8 cellular contexts compared by ENCODE assay signal in genomic region chr10:104925232-104925851, GRCh38.
DNase-seq lines count a peak whose midpoint lies in the region; ATAC-seq and TF ChIP-seq lines count a peak whose summit lies in the region.

No MANE protein-coding gene starts in this region.

- H3K4me3 ChIP-seq in esophagus squamous epithelium, result no peak overlapping the region

- ATAC-seq in activated CD8-positive, alpha-beta memory T cell treated with anti-CD3 and anti-CD28 coated beads, Interleukin-2, amount 10 ng/mL, durations not matched to agents 7 days and 5 days, result no peak
- peak; percentile 68 for ATAC-seq in HG02885 (IDR thresholded peaks at IDR 0.05; ENCODE audit: poor library complexity, unreplicated experiment)

- WGBS in esophagus squamous epithelium, 2 donors, result 21 to 39% methylated on average over 3 of the region's 3 CpGs

- DNase-seq in activated CD8-positive, alpha-beta memory T cell treated with anti-CD3 and anti-CD28 coated beads, Interleukin-2, amount 50 U/mL, for 48 hours, result peak; percentile 53
- DNase-seq in activated CD8-positive, alpha-beta memory T cell treated with anti-CD3 and anti-CD28 coated beads, Interleukin-2, amount 10 ng/mL, durations not matched to agents 7 days and 5 days, result no peak
- DNase-seq in RPMI8226, result peak; percentile 38
- no peak for DNase-seq in esophagus squamous epithelium (lab: John Stamatoyannopoulos, UW)
- peak; percentile 58 for DNase-seq in pons (ENCODE audit: low spot score)
- no peak for DNase-seq in ureter (ENCODE audit: low spot score)
- DNase-seq in middle frontal gyrus (ENCODE audit: extremely low spot score, low spot score), result no peak

- H3K36me3 ChIP-seq in esophagus squamous epithelium, result no peaks in the 10 kb centered on the region

- intact Hi-C loops in esophagus squamous epithelium (cut with DNase I), result no loop called here

- no peaks in the 10 kb centered on the region for H3K27me3 Mint-ChIP-seq in activated CD8-positive, alpha-beta memory T cell treated with anti-CD3 and anti-CD28 coated beads, Interleukin-2, amount 10 ng/mL, durations not matched to agents 7 days and 5 days

- H3K27ac ChIP-seq in esophagus squamous epithelium, result no peak overlapping the region

- no peaks in the 10 kb centered on the region for H3K4me1 ChIP-seq in esophagus squamous epithelium

- no peak for TF ChIP-seq POLR2A in esophagus squamous epithelium (IDR thresholded peaks at IDR 0.05)

- H3K27ac Mint-ChIP-seq in activated CD8-positive, alpha-beta memory T cell treated with anti-CD3 and anti-CD28 coated beads, Interleukin-2, amount 10 ng/mL, durations not matched to agents 7 days and 5 days, result no peak overlapping the region

- CTCF ChIA-PET in activated CD8-positive, alpha-beta memory T cell treated with anti-CD3 and anti-CD28 coated beads, Interleukin-2, amount 10 ng/mL, durations not matched to agents 7 days and 5 days (lab: Charles Lee), result interaction anchor here (0.6 to 0.9 kb wide), 2 partner anchors 15 to 345 kb away, joined by 3 read pairs; no protein-coding TSS in a partner anchor

- peak in 4 of 6 experiments; percentile 18 to 48 (median 36) for TF ChIP-seq CTCF in esophagus squamous epithelium (IDR thresholded peaks at IDR 0.05)

- no peak overlapping the region for H3K4me3 Mint-ChIP-seq in activated CD8-positive, alpha-beta memory T cell treated with anti-CD3 and anti-CD28 coated beads, Interleukin-2, amount 10 ng/mL, durations not matched to agents 7 days and 5 days

- H3K4me1 Mint-ChIP-seq in activated CD8-positive, alpha-beta memory T cell treated with anti-CD3 and anti-CD28 coated beads, Interleukin-2, amount 10 ng/mL, durations not matched to agents 7 days and 5 days, result no peaks in the 10 kb centered on the region

- no peaks in the 10 kb centered on the region for H3K36me3 Mint-ChIP-seq in activated CD8-positive, alpha-beta memory T cell treated with anti-CD3 and anti-CD28 coated beads, Interleukin-2, amount 10 ng/mL, durations not matched to agents 7 days and 5 days

- H3K27me3 ChIP-seq in esophagus squamous epithelium, result no peaks in the 10 kb centered on the region

- H3K9me3 Mint-ChIP-seq in activated CD8-positive, alpha-beta memory T cell treated with anti-CD3 and anti-CD28 coated beads, Interleukin-2, amount 10 ng/mL, durations not matched to agents 7 days and 5 days (ENCODE audit: low read depth), result no peaks in the 10 kb centered on the region

- no peaks in the 10 kb centered on the region for H3K9me3 ChIP-seq in esophagus squamous epithelium

Comparison
In these comparisons a context has a peak if more than half of its experiments do, and no peak if none do; other contexts are left out.
1. DNase-seq: peak in activated CD8-positive, alpha-beta memory T cell treated with anti-CD3 and anti-CD28 coated beads, Interleukin-2, amount 50 U/mL, for 48 hours (single experiment), RPMI8226 (single experiment) and pons (single experiment); none in activated CD8-positive, alpha-beta memory T cell treated with anti-CD3 and anti-CD28 coated beads, Interleukin-2, amount 10 ng/mL, durations not matched to agents 7 days and 5 days (single experiment), esophagus squamous epithelium (single experiment), ureter (single experiment) and middle frontal gyrus (single experiment).